ENCODE assay signal across 1 cellular context in the genomic region with DNA sequence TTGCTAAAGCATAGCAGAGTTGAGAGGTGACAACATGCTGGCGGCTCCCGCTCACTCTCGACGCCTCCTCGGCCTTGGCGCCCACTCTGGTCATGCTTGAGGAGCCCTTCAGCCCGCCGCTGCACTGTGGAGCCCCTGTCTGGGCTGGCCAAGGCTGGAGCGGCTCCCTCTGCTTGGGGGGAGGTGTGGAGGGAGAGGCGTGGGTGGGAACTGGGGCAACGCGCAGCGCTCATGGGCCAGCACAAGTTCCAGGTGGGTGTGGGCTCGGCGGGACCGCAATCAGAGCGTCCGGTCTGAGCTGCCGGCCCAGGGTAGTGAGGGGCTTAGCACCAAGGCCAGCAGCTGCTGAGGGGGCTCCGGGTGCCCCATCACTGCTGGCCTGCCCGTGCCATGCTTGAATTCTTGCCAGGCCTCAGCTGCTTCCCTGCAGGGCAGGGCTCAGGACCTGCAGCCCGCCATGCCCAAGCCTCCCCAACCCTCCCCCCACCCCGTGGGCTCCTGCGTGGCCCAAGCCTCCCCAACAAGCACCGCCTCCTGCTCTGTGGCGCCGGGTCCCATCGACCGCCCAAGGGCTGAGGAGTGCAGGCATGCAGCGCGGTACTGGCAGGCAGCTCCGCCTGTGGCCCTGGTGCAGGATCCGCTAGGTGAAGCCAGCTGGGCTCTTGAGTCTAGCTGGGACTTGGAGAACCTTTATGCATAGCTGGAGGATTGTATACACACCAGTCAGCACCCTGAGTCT.
TF ChIP-seq lines count a peak whose summit lies in the region.

No MANE protein-coding gene starts in this region.

TF ChIP-seq in H1, 55 proteins besides CTCF, POLR2A, EP300 and RAD21 (continued from another document):
- no peak for TF ChIP-seq BRCA1 (IDR thresholded peaks at IDR 0.05; ENCODE audit: low read depth, low read length)
- no peak for TF ChIP-seq GTF2F1 (IDR thresholded peaks at IDR 0.05; ENCODE audit: borderline replicate concordance, low read depth, low read length)
- no peak for TF ChIP-seq CHD2 (IDR thresholded peaks at IDR 0.05; ENCODE audit: low read length)
- no peak for TF ChIP-seq NRF1 (IDR thresholded peaks at IDR 0.05; ENCODE audit: low read depth, low read length)
- TF ChIP-seq CBX8 (IDR thresholded peaks at IDR 0.05; ENCODE audit: borderline replicate concordance, low read depth, low read length) = no peak
